ENCODE assay signal across 16 cellular contexts in the genomic region with DNA sequence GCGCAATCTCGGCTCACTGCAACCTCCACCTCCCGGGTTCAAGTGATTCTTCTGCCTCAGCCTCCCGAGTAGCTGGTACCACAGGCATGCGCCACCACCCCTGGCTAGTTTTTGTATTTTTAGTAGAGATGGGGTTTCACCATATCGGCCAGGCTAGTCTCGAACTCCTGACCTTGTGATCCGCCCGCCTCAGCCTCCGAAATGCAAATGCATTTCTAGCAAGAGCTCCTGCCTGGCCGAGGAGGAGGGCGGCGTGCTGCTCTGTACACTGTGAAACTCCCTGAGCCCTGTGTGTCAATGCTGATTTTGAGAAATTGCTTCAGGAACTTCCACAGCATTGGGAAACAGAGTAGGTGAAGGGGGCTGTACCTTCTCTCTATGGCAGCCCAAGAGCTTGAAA. TPM values are rescaled to one million over a fixed set of nuclear protein-coding genes. Genes with fewer than 3 reads are reported as not detected.
A peak's percentile ranks its signal among the peaks of the same experiment; 100 is the strongest.
DNase-seq lines count a peak whose midpoint lies in the region; ATAC-seq, FAIRE-seq and TF ChIP-seq lines count a peak whose summit lies in the region.
"Not testable (repeated sequence)": the region's sequence is repeated elsewhere in the genome, so short reads cannot be mapped to it uniquely, and the experiment has no call there.
"Had no signal": no experiment of that assay in that cellular context is flagged by ENCODE, and none has a peak within 500 bp of the region (broad histone marks: within the 10 kb centered on the region; RNA-seq: fewer than 3 reads in every experiment).

No MANE protein-coding gene starts in this region.

- DNase-seq in Right ventricle myocardium superior = peak; percentile 20
- DNase-seq in kidney = peak; percentile 8

- not testable (repeated sequence) for TF ChIP-seq CTCF in kidney (IDR thresholded peaks at IDR 0.05; ENCODE audit: borderline replicate concordance, extremely low read depth, insufficient read depth)

- FAIRE-seq in kidney (lab: Jason Lieb, UNC) = not testable (repeated sequence)

- not testable (repeated sequence) for H3K9me3 ChIP-seq in kidney (ENCODE audit: control insufficient read depth in 1 of 2, low read length in 2 of 2)

- not testable (repeated sequence) for H3K27ac ChIP-seq in kidney (ENCODE audit: low read depth in 2 of 2, low read length in 2 of 2)

- H3K4me1 ChIP-seq in kidney (ENCODE audit: control insufficient read depth in 1 of 2, insufficient read depth in 1 of 2, low read depth in 1 of 2, low read length in 2 of 2) = not testable (repeated sequence)

- ATAC-seq in Right ventricle myocardium superior (ENCODE audit: poor library complexity) = not testable (repeated sequence)

- H3K36me3 ChIP-seq in kidney (ENCODE audit: control insufficient read depth in 1 of 2, insufficient read depth in 2 of 2, low read length in 2 of 2) = not testable (repeated sequence)

- not testable (repeated sequence) for H3K9ac ChIP-seq in kidney (ENCODE audit: low read length in 2 of 2)

- H3K4me3 ChIP-seq in kidney (ENCODE audit: low read length in 2 of 2) = not testable (repeated sequence)

- intact Hi-C loops in Right ventricle myocardium superior (cut with DNase I) = not testable (repeated sequence)
- intact Hi-C loops in kidney (cut with DNase I) = loop anchor here (10.0 kb wide), 1 partner anchor 694 kb away; no protein-coding TSS in a partner anchor

RNA-seq across cellular contexts. Expression of a gene that starts 16.1 kb away (rescaled TPM):
- total RNA-seq in Right ventricle myocardium superior (not detected), kidney (not detected)
- not detected for polyA plus RNA-seq in kidney (ENCODE audit: insufficient read depth, low read depth, low replicate concordance)
- total RNA-seq: A172; A673; B cell; Caco-2; Calu3; CD4-positive, alpha-beta memory T cell; CD4-positive, alpha-beta T cell; CD4-positive, CD25-positive, alpha-beta regulatory T cell; CD8-positive, alpha-beta memory T cell; Daoy had no signal
- polyA plus RNA-seq: A549; AG04450; BJ; CD14-positive monocyte; CD4-positive, alpha-beta memory T cell; CD4-positive, CD25-positive, alpha-beta regulatory T cell; CD8-positive, alpha-beta memory T cell had no signal
